In the genomic region with DNA sequence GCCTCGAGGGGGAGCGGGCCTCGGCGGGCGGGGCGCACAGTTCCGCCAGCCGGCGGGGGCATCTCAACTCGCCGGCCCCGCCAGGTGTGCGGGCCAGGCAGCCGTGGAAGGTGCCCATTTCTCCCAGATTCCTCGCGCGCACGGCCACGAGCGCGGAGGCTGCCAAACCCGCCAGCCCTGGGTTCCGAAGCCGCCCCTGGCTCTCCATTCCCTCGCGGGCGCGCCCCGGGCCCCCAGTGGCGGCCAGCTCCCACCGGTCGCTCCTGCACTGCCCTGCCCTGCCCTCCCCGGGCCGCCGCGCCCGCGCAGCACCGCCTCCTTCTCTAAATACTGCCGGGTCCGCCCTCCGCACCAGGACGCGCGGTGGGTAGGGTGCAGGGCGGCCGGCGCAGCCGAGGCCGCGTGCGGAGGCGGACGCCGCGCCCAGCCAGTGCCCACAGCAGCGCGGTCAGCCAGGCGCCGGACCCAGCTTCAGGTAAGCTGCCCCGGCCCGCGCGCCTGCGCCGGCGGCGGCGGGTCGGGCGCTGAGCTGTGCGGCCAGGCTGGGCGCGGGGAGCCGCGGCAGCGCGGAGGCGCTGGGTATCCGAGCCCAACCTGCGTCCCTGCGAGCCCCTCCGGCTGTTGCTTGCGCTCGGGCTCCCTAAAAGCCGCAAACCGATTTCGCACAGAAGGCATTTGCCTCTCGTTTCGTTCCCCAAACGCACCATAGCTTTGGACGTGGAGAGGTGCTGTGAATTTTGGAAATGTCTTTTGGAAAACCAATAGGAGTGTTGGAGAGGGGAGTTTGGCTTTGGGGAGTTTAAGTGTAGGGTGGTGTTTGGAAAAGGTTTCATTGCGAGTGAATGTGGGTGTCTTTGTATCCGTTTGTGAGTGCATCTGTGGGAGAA, we compare ENCODE assay signal across 8 cellular contexts. TPM values are rescaled to one million over a fixed set of nuclear protein-coding genes. Genes with fewer than 3 reads are reported as not detected.
DNase-seq lines count a peak whose midpoint lies in the region; ATAC-seq, FAIRE-seq and TF ChIP-seq lines count a peak whose summit lies in the region.

A gene with protein sequence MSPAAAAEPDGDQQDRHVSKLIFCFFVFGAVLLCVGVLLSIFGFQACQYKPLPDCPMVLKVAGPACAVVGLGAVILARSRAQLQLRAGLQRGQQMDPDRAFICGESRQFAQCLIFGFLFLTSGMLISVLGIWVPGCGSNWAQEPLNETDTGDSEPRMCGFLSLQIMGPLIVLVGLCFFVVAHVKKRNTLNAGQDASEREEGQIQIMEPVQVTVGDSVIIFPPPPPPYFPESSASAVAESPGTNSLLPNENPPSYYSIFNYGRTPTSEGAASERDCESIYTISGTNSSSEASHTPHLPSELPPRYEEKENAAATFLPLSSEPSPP (plus strand): TSS at position 354 of the 887 bp plus-strand sequence. CDS start 2,799 bp downstream, outside the sequence.

- DNase-seq in stimulated activated CD4-positive, alpha-beta T cell treated with anti-CD3 and anti-CD28 coated beads, Interleukin-15, amount 100 ng/mL, for 24 hours, result peak; percentile 21
- DNase-seq in stimulated activated CD4-positive, alpha-beta T cell treated with anti-CD3 and anti-CD28 coated beads, Interleukin-4, amount 100 ng/mL, for 24 hours, result no peak
- DNase-seq in GM12878 (ENCODE audit: low read depth, low spot score) (no peak), gastrocnemius medialis (peak; percentile 16 to 37), cerebellar nuclear complex (lab: John Stamatoyannopoulos, UW) (no peak), G401 (ENCODE audit: low spot score) (no peak), GF-D8 (lab: John Stamatoyannopoulos, UW) (no peak)

- H3K4me1 ChIP-seq in GM12878 (ENCODE audit: control insufficient read depth, insufficient read depth, low read length) (no peaks in the 10 kb centered on the region), iPS-20b (ENCODE audit: insufficient read depth, low read length) (0 out of 2 replicates have a peak, but pooled peaks cover 4% of the 10 kb centered on the region), gastrocnemius medialis (peaks cover 0 to 15% of the 10 kb centered on the region in 2 donors)

- H3K27me3 ChIP-seq in GM12878 (replicated peaks in 1 of 2; ENCODE audit: control insufficient read depth in 2 of 2, insufficient read depth in 2 of 2, low read length in 1 of 2) (peaks cover 7 to 9% of the 10 kb centered on the region in 2 experiments), iPS-20b (ENCODE audit: insufficient read depth, low read length) (peaks cover 74% of the 10 kb centered on the region), gastrocnemius medialis (no peaks in the 10 kb centered on the region)

- H3K9me3 ChIP-seq in GM12878 (replicated peaks; ENCODE audit: control insufficient read depth, insufficient read depth, low read length) (no peaks in the 10 kb centered on the region), iPS-20b (ENCODE audit: insufficient read depth, low read depth, low read length) (no peaks in the 10 kb centered on the region), gastrocnemius medialis (peaks cover 0 to 4% (median 0%) of the 10 kb centered on the region in 3 donors)

- no peak within 1 kb of the TSS for H3K27ac ChIP-seq in GM12878 (ENCODE audit: control insufficient read depth, insufficient read depth)
- no peak within 1 kb of the TSS for H3K27ac ChIP-seq in iPS-20b (ENCODE audit: low read length)
- peak within 1 kb of the TSS; percentile 55 to 82 (median 75) for H3K27ac ChIP-seq in gastrocnemius medialis

- CTCF ChIA-PET in GM12878 (lab: Yijun Ruan, JAX), result no interaction called here

- in situ Hi-C loops in GM12878 (cut with MboI) (no loop called here), gastrocnemius medialis (cut with MboI; ENCODE audit: low sequenced_read_pairs in 4 of 4) (no loop called here), G401 (cut with HindIII; ENCODE audit: low sequenced_read_pairs) (no loop called here)

- H3K36me3 ChIP-seq in GM12878 (ENCODE audit: control insufficient read depth in 2 of 2, insufficient read depth in 2 of 2, low read length in 1 of 2) (no peaks in the 10 kb centered on the region), iPS-20b (ENCODE audit: insufficient read depth, low read depth, low read length) (no peaks in the 10 kb centered on the region), gastrocnemius medialis (no peaks in the 10 kb centered on the region)

- no TSS peak for BruUV-seq in GM12878 (replicated peaks; lab: Mats Ljungman, UMichigan)

- WGBS in GM12878 (ENCODE audit: insufficient coverage, insufficient replicate concordance, low lambda C conversion rate, missing lambda C conversion rate), result 26% methylated on average over 47 of the region's 94 CpGs

- no peak within 1 kb of the TSS for H3K4me2 ChIP-seq in GM12878 (ENCODE audit: control insufficient read depth, insufficient read depth)

- peaks cover 4% of the 10 kb centered on the region; the same call in 1 of the 2 replicates for H4K20me1 ChIP-seq in GM12878 (ENCODE audit: control insufficient read depth, insufficient read depth)

- TF ChIP-seq CTCF in GM12878 (IDR thresholded peaks at IDR 0.05 in 2 of 3, conservative IDR thresholded peaks at IDR 0.05 in 1 of 3; ENCODE audit: control insufficient read depth in 2 of 3, extremely low read depth in 1 of 3, insufficient read depth in 1 of 3, low read depth in 3 of 3, low read length in 3 of 3), result no peak
- TF ChIP-seq CTCF in gastrocnemius medialis (IDR thresholded peaks at IDR 0.05 in 4 of 5, conservative IDR thresholded peaks at IDR 0.05 in 1 of 5), result no peak

- SMC1A ChIA-PET in GM12878 (lab: Charles Lee; ENCODE audit: uncharacterized antibody, unreplicated experiment), result no interaction called here

- no peak for FAIRE-seq in GM12878 (lab: Jason Lieb, UNC)

- no peak within 1 kb of the TSS for H3K9ac ChIP-seq in GM12878 (ENCODE audit: control insufficient read depth, insufficient read depth, low read length)
- peak within 1 kb of the TSS; percentile 60; the same call in 1 of the 2 replicates for H3K9ac ChIP-seq in iPS-20b (ENCODE audit: low read depth, low read length)

- no peak for TF ChIP-seq RAD21 in GM12878 (IDR thresholded peaks at IDR 0.05; ENCODE audit: insufficient read depth, low read depth, low read length)

- H2AFZ ChIP-seq in GM12878 (ENCODE audit: control insufficient read depth, low read depth, low read length), result no peak within 1 kb of the TSS

- POLR2A ChIA-PET in GM12878 (lab: Charles Lee), result no interaction called here

- ATAC-seq in GM12878 (peak; percentile 64), gastrocnemius medialis (peak; percentile 54 to 55)

- RAD21 ChIA-PET in GM12878 (lab: Charles Lee; ENCODE audit: unreplicated experiment), result no interaction called here

- H3K4me3 ChIP-seq in GM12878 (no peak within 1 kb of the TSS), iPS-20b (ENCODE audit: low read length) (peak within 1 kb of the TSS; percentile 84), gastrocnemius medialis (peak within 1 kb of the TSS; percentile 45 to 58 (median 53))

- H3K79me2 ChIP-seq in GM12878 (ENCODE audit: control insufficient read depth, insufficient read depth, low read length), result no peaks in the 10 kb centered on the region

- no peak for TF ChIP-seq POLR2A in GM12878 (IDR thresholded peaks at IDR 0.05; ENCODE audit: low read depth, low read length)
- peak; percentile 29 to 43 for TF ChIP-seq POLR2A in gastrocnemius medialis (IDR thresholded peaks at IDR 0.05)

- intact Hi-C loops in GM12878 (cut with micrococcal nuclease; ENCODE audit: unreplicated experiment) (no loop called here), gastrocnemius medialis (cut with DNase I; ENCODE audit: low total_unique reads) (no loop called here)

- no peak for TF ChIP-seq EP300 in GM12878 (IDR thresholded peaks at IDR 0.05; ENCODE audit: borderline replicate concordance in 1 of 2, control insufficient read depth in 1 of 2, low read depth in 2 of 2, low read length in 2 of 2)

TF ChIP-seq in GM12878, 131 proteins besides CTCF, POLR2A, EP300 and RAD21 (continues in another document):
- no peak for TF ChIP-seq GABPA (IDR thresholded peaks at IDR 0.05; ENCODE audit: low read depth)
- TF ChIP-seq IRF4 (IDR thresholded peaks at IDR 0.05; ENCODE audit: low read depth, low read length), result no peak
- TF ChIP-seq JUND (IDR thresholded peaks at IDR 0.05; ENCODE audit: low read depth, low read length), result no peak
- TF ChIP-seq TCF12 (IDR thresholded peaks at IDR 0.05; ENCODE audit: low read depth, low read length), result no peak
- no peak for TF ChIP-seq ZSCAN29 (IDR thresholded peaks at IDR 0.05)
- TF ChIP-seq ZZZ3 (IDR thresholded peaks at IDR 0.05; ENCODE audit: control insufficient read depth, insufficient read length, low read depth), result no peak

RNA-seq across cellular contexts. Expression of the gene that starts here (rescaled TPM):
- not detected in 2 replicates for total RNA-seq in GM12878 (2013; cell fraction: nucleolus; rRNA removed)
- not detected in 2 replicates for total RNA-seq in GM12878 (2014; rRNA removed)
- not detected in 2 replicates for total RNA-seq in GM12878 (2014; rRNA removed; fragmentation: Illumina TruSeq; extraction: Trizol)
- total RNA-seq in GM12878 (2021), result not detected in 2 replicates
- not detected for polyA plus RNA-seq in GM12878 (2011; ENCODE audit: low read depth)
- not detected in 2 replicates for polyA plus RNA-seq in GM12878 (2011; rRNA removed)
- 0.07 TPM in 1 of 2 replicates, not detected in the other for polyA plus RNA-seq in GM12878 (2011; cell fraction: cytosol; rRNA removed)
- not detected in 2 replicates for polyA plus RNA-seq in GM12878 (2011; cell fraction: nucleus; rRNA removed)
- not detected in 2 replicates for polyA plus RNA-seq in GM12878 (2012)
- not detected in 2 replicates for polyA plus RNA-seq in GM12878 (2014; fragmentation: Illumina TruSeq; extraction: Trizol)
- polyA plus RNA-seq in GM12878 (2014; fragmentation: Nextera tagmentation; extraction: Ambion mirVana), result not detected
- polyA plus RNA-seq in GM12878 (2014; rRNA removed), result not detected in 2 replicates
- polyA plus RNA-seq in GM12878 (2016; fragmentation: Nextera tagmentation; extraction: Ambion mirVana), result not detected
- polyA minus RNA-seq in GM12878 (2011; rRNA and poly(A)+ RNA removed), result not detected in 2 replicates
- polyA minus RNA-seq in GM12878 (2011; cell fraction: cytosol; rRNA and poly(A)+ RNA removed), result not detected in 2 replicates
- polyA minus RNA-seq in GM12878 (2011; cell fraction: nucleus; rRNA and poly(A)+ RNA removed), result not detected in 2 replicates
- under 1 TPM in 2 of 4 donors, not detected in 2; 0.27 to 0.97 TPM for total RNA-seq in gastrocnemius medialis
- not detected in 2 replicates for total RNA-seq in G401 (2014; rRNA removed; shearing (Covaris generic))

Comparison
In these comparisons a context has a peak if more than half of its experiments do, and no peak if none do; other contexts are left out.
1. Peak in ATAC-seq in GM12878; RNA of the gene not detected or under 1 TPM.
2. Peak in DNase-seq, ATAC-seq, H3K4me3 ChIP-seq and H3K27ac ChIP-seq in gastrocnemius medialis; RNA of the gene not detected or under 1 TPM.